ENCODE assay signal across 2 cellular contexts in genomic region chr5:96936431-96937221, GRCh38.
TF ChIP-seq lines count a peak whose summit lies in the region.

No MANE protein-coding gene starts in this region.

TF ChIP-seq in GM23338, 12 proteins besides CTCF, POLR2A, EP300 and RAD21:
- TF ChIP-seq POLR2AphosphoS5 (IDR thresholded peaks at IDR 0.05; ENCODE audit: low read depth) (no peak), ZNF462 (CRISPR knock-in tag; IDR thresholded peaks at IDR 0.05) (no peak), EZH2phosphoT487 (IDR thresholded peaks at IDR 0.05; ENCODE audit: unreplicated experiment) (no peak), ETS1 (IDR thresholded peaks at IDR 0.05) (no peak), REST (IDR thresholded peaks at IDR 0.05; ENCODE audit: unreplicated experiment) (no peak), NANOG (IDR thresholded peaks at IDR 0.05; ENCODE audit: borderline replicate concordance) (no peak), CREB1 (CRISPR knock-in tag; IDR thresholded peaks at IDR 0.05; ENCODE audit: low read depth) (no peak), STAT1 (IDR thresholded peaks at IDR 0.05; ENCODE audit: unreplicated experiment) (no peak), JUNB (IDR thresholded peaks at IDR 0.05; ENCODE audit: unreplicated experiment) (no peak)

TF ChIP-seq in H1, 55 proteins besides CTCF, POLR2A, EP300 and RAD21:
- peak; percentile 29 for TF ChIP-seq EZH2 (IDR thresholded peaks at IDR 0.05; ENCODE audit: low read depth, low read length, severe bottlenecking)
- TF ChIP-seq USF2 (IDR thresholded peaks at IDR 0.05; ENCODE audit: low read length), result no peak
- 0 out of 2 replicates have a peak, but pooled peaks have one; percentile 21 for TF ChIP-seq SUZ12 (IDR thresholded peaks at IDR 0.05; ENCODE audit: low read length)
- TF ChIP-seq SIN3A (conservative IDR thresholded peaks at IDR 0.05 in 1 of 2, IDR thresholded peaks at IDR 0.05 in 1 of 2; ENCODE audit: low read depth in 1 of 2, low read length in 2 of 2), result 0 out of 4 replicates have a peak, but pooled peaks of 1 of the 2 experiments have one; percentile 28
- no peak for TF ChIP-seq RNF2 (IDR thresholded peaks at IDR 0.05; ENCODE audit: borderline replicate concordance, low read depth, low read length, missing control alignments, poor library complexity, severe bottlenecking)
- no peak for TF ChIP-seq ATF3 (IDR thresholded peaks at IDR 0.05; ENCODE audit: insufficient read depth, low read depth, low read length)
- no peak for TF ChIP-seq TAF7 (optimal IDR thresholded peaks at IDR 0.05; ENCODE audit: borderline replicate concordance, low read depth, low read length)
